15 cellular contexts compared by ENCODE assay signal in genomic region chr17:81120149-81120484, GRCh38. TPM values are rescaled to one million over a fixed set of nuclear protein-coding genes. Genes with fewer than 3 reads are reported as not detected.
DNase-seq lines count a peak whose midpoint lies in the region; ATAC-seq and TF ChIP-seq lines count a peak whose summit lies in the region.
"Had no signal": no experiment of that assay in that cellular context is flagged by ENCODE, and none has a peak within 500 bp of the region (broad histone marks: within the 10 kb centered on the region; RNA-seq: fewer than 3 reads in every experiment).

No MANE protein-coding gene starts in this region.

- no peaks in the 10 kb centered on the region for H4K20me1 ChIP-seq in hepatocyte (ENCODE audit: insufficient read depth, poor library complexity, severe bottlenecking)

- H3K4me2 ChIP-seq in hepatocyte = peak overlapping the region; percentile 93

- 94% methylated on average over 3 of the region's 33 CpGs for WGBS in hepatocyte (ENCODE audit: low lambda C conversion rate, missing lambda C conversion rate)

- H3K9me2 ChIP-seq in hepatocyte (replicated peaks; ENCODE audit: insufficient read depth) = no peaks in the 10 kb centered on the region

- no peaks in the 10 kb centered on the region for H3K79me2 ChIP-seq in hepatocyte

- H3K4me3 ChIP-seq in hepatocyte = no peak overlapping the region
- H3K4me3 ChIP-seq: HAP-1 had no signal

- H3K36me3 ChIP-seq in hepatocyte (replicated peaks; ENCODE audit: insufficient read depth, low read depth) = no peaks in the 10 kb centered on the region
- H3K36me3 ChIP-seq: HAP-1 had no signal

- no peaks in the 10 kb centered on the region for H3K4me1 ChIP-seq in hepatocyte (ENCODE audit: insufficient read depth)
- H3K4me1 ChIP-seq: HAP-1 had no signal

- H2AFZ ChIP-seq in hepatocyte = no peak overlapping the region

- ATAC-seq in GM21619 (IDR thresholded peaks at IDR 0.05; ENCODE audit: unreplicated experiment) (no peak), GM18870 (IDR thresholded peaks at IDR 0.05; ENCODE audit: unreplicated experiment) (no peak)

- H3K27ac ChIP-seq in hepatocyte = peak overlapping the region; percentile 37
- H3K27ac ChIP-seq in substantia nigra (ENCODE audit: low read depth, low read length, poor library complexity, severe bottlenecking) = peak overlapping the region; percentile 74

- H3K9me3 ChIP-seq in hepatocyte (ENCODE audit: low read depth) = no peaks in the 10 kb centered on the region
- H3K9me3 ChIP-seq: HAP-1 had no signal

- no peak for TF ChIP-seq CTCF in hepatocyte (IDR thresholded peaks at IDR 0.05; ENCODE audit: poor library complexity)

- DNase-seq in NCI-H1105 treated with DMSO at 0.1 percent for 48 hours (lab: John Stamatoyannopoulos, UW) (peak; percentile 27), NCI-H1105 (lab: John Stamatoyannopoulos, UW) (no peak), SHP77 treated with DMSO at 0.1 percent for 48 hours (lab: John Stamatoyannopoulos, UW) (peak; percentile 33), hepatocyte (ENCODE audit: low spot score) (no peak), substantia nigra (lab: John Stamatoyannopoulos, UW) (peak in 2 of 49 donors; percentile 56 to 57), hepatic stellate cell (ENCODE audit: low spot score) (no peak)
- DNase-seq: NCI-H2171 treated with DMSO at 0.1 percent for 48 hours had no signal

- H3K27me3 ChIP-seq in hepatocyte = no peaks in the 10 kb centered on the region

RNA-seq across cellular contexts. Expression of gene PVALEF, which starts 45.2 kb away (rescaled TPM):
- total RNA-seq in hepatocyte = not detected in 2 replicates
- 0.15 TPM in 1 of 2 replicates, not detected in the other for polyA plus RNA-seq in hepatocyte
- total RNA-seq: A172; frontal cortex; left cardiac atrium; naive thymus-derived CD4-positive, alpha-beta T cell; RPMI7951 had no signal
- polyA plus RNA-seq: naive thymus-derived CD4-positive, alpha-beta T cell had no signal

RNA-seq across cellular contexts. Expression of gene AATK, which starts 45.9 kb away (rescaled TPM):
- 5.7 and 6.7 TPM in 2 replicates for total RNA-seq in hepatocyte
- 5.4 and 6.3 TPM in 2 replicates for polyA plus RNA-seq in hepatocyte
- total RNA-seq: RPMI7951 had no signal
- polyA plus RNA-seq: naive thymus-derived CD4-positive, alpha-beta T cell had no signal

Comparison
In these comparisons a context has a peak if more than half of its experiments do, and no peak if none do; other contexts are left out.
1. DNase-seq: peak in NCI-H1105 treated with DMSO at 0.1 percent for 48 hours (single experiment) and SHP77 treated with DMSO at 0.1 percent for 48 hours (single experiment); none in NCI-H1105 (single experiment), hepatocyte (single experiment) and hepatic stellate cell (single experiment).